Comparison of ENCODE assay signal across 8 cellular contexts in genomic region chr4:94382891-94383290, GRCh38. TPM values are rescaled to one million over a fixed set of nuclear protein-coding genes. Genes with fewer than 3 reads are reported as not detected.
"Had no signal": no experiment of that assay in that cellular context is flagged by ENCODE, and none has a peak within 500 bp of the region (broad histone marks: within the 10 kb centered on the region; RNA-seq: fewer than 3 reads in every experiment).

No MANE protein-coding gene starts in this region.

RNA-seq across cellular contexts. Expression of gene HPGDS, which starts 40.3 kb away (rescaled TPM):
- total RNA-seq: dermis blood vessel endothelial cell, esophagus mucosa, glomerular endothelial cell, kidney epithelial cell, lung microvascular endothelial cell, mononuclear cell had no signal
- polyA plus RNA-seq: keratinocyte; naive thymus-derived CD4-positive, alpha-beta T cell had no signal
